ENCODE assay signal across 10 cellular contexts in genomic region chr1:208177656-208178055, GRCh38.
DNase-seq lines count a peak whose midpoint lies in the region; ATAC-seq, FAIRE-seq and TF ChIP-seq lines count a peak whose summit lies in the region.
"Had no signal": no experiment of that assay in that cellular context is flagged by ENCODE, and none has a peak within 500 bp of the region (broad histone marks: within the 10 kb centered on the region; RNA-seq: fewer than 3 reads in every experiment).

No MANE protein-coding gene starts in this region.

- in situ Hi-C loops in HepG2 (cut with HindIII; ENCODE audit: extremely low pct_ligation_motif_present, low pct_unique_long_range_greater_than_20kb) = no loop called here

- 0% methylated on average over 3 of the region's 3 CpGs for WGBS in HepG2 (ENCODE audit: low lambda C conversion rate)

- TF ChIP-seq RAD21 in HepG2 (CRISPR knock-in tag; IDR thresholded peaks at IDR 0.05) = no peak

- H3K79me2 ChIP-seq in HepG2 (ENCODE audit: insufficient read depth, low read length) = no peaks in the 10 kb centered on the region

- intact Hi-C loops in HepG2 (cut with micrococcal nuclease; ENCODE audit: unreplicated experiment) = no loop called here

- no peak for TF ChIP-seq POLR2A in HepG2 (IDR thresholded peaks at IDR 0.05; ENCODE audit: insufficient read depth in 1 of 2, low read depth in 2 of 2, low read length in 2 of 2)

- peak; percentile 81 for DNase-seq in NCI-H510A (lab: John Stamatoyannopoulos, UW)
- DNase-seq in HepG2 (ENCODE audit: low spot score) = no peak
- no peak for DNase-seq in stimulated activated CD4-positive, alpha-beta T cell treated with anti-CD3 and anti-CD28 coated beads, Interleukin-4, amount 100 ng/mL, for 4 hours
- DNase-seq in activated T-cell treated with anti-CD3 and anti-CD28 coated beads for 4 hours = no peak
- no peak for DNase-seq in MV-4-11 (lab: John Stamatoyannopoulos, UW)
- no peak for DNase-seq in effector memory CD4-positive, alpha-beta T cell
- DNase-seq: activated T-cell treated with anti-CD3 and anti-CD28 coated beads, Interleukin-2, amount 50 U/mL, for 24 hours; Right ventricle myocardium superior had no signal

- H3K4me1 ChIP-seq in HepG2 (ENCODE audit: insufficient read depth, low read length) = peaks cover 100% of the 10 kb centered on the region
- H3K4me1 ChIP-seq in effector memory CD4-positive, alpha-beta T cell (ENCODE audit: control insufficient read depth, insufficient read depth, low read length, poor library complexity, severe bottlenecking) = no peaks in the 10 kb centered on the region

- H3K36me3 ChIP-seq in HepG2 (replicated peaks in 1 of 2; ENCODE audit: control insufficient read depth in 1 of 2, insufficient read depth in 2 of 2, low read length in 2 of 2) = no peaks in the 10 kb centered on the region
- H3K36me3 ChIP-seq in effector memory CD4-positive, alpha-beta T cell (ENCODE audit: control insufficient read depth, insufficient read depth, low read length) = no peaks in the 10 kb centered on the region

- no peak overlapping the region for H3K9ac ChIP-seq in HepG2 (ENCODE audit: insufficient read depth, low read depth, low read length)

- H3K27me3 ChIP-seq in HepG2 (ENCODE audit: control insufficient read depth in 1 of 2, insufficient read depth in 2 of 2, low read length in 2 of 2) = no peaks in the 10 kb centered on the region
- H3K27me3 ChIP-seq in effector memory CD4-positive, alpha-beta T cell (replicated peaks; ENCODE audit: control insufficient read depth, insufficient read depth, low read length, poor library complexity, severe bottlenecking) = no peaks in the 10 kb centered on the region

- TF ChIP-seq EP300 in HepG2 (IDR thresholded peaks at IDR 0.05; ENCODE audit: low read depth in 2 of 2, low read length in 2 of 2) = no peak
- no peak for TF ChIP-seq EP300 in HepG2 (CRISPR knock-in tag; IDR thresholded peaks at IDR 0.05; ENCODE audit: borderline replicate concordance)

- H3K4me3 ChIP-seq in HepG2 (replicated peaks in 1 of 3; ENCODE audit: insufficient read depth in 1 of 3, low read depth in 2 of 3, low read length in 3 of 3) = peak overlapping the region in 1 of 3 experiments; percentile 29; a peak in 1 of 6 replicates
- no peak overlapping the region for H3K4me3 ChIP-seq in effector memory CD4-positive, alpha-beta T cell (ENCODE audit: insufficient read depth, low read depth, low read length, poor library complexity, severe bottlenecking)

- FAIRE-seq in HepG2 (lab: Jason Lieb, UNC) = no peak

- H3K4me2 ChIP-seq in HepG2 (ENCODE audit: low read depth, low read length) = peak overlapping the region; percentile 30

- H2AFZ ChIP-seq in HepG2 (ENCODE audit: low read length) = no peak overlapping the region

- POLR2A ChIA-PET in HepG2 (lab: Yijun Ruan, JAX) = interaction anchor here (0.5 to 1.9 kb wide), 6 partner anchors 19 to 62 kb away, joined by 3 to 8 read pairs (median 4); no protein-coding TSS in a partner anchor

- ATAC-seq in GM18520 (IDR thresholded peaks at IDR 0.05; ENCODE audit: unreplicated experiment) (peak; percentile 87), HG02798 (IDR thresholded peaks at IDR 0.05; ENCODE audit: poor library complexity, unreplicated experiment) (peak; percentile 77), HepG2 (peak; percentile 39)

- peak overlapping the region; percentile 28 for H3K27ac ChIP-seq in HepG2 (ENCODE audit: extremely low read length, insufficient read depth, low read length)
- H3K27ac ChIP-seq in effector memory CD4-positive, alpha-beta T cell (ENCODE audit: insufficient read depth, low read length, poor library complexity, severe bottlenecking) = no peak overlapping the region

- no peaks in the 10 kb centered on the region for H4K20me1 ChIP-seq in HepG2 (ENCODE audit: insufficient read depth, low read length)

- TF ChIP-seq CTCF in HepG2 (CRISPR knock-in tag; IDR thresholded peaks at IDR 0.05) = no peak

- no TSS peak for BruUV-seq in HepG2 (replicated peaks; lab: Mats Ljungman, UMichigan)

- CTCF ChIA-PET in HepG2 (lab: Yijun Ruan, JAX; ENCODE audit: low intra/inter-chr PET ratio, low total read pairs) = no interaction called here

- no peaks in the 10 kb centered on the region for H3K9me3 ChIP-seq in HepG2 (ENCODE audit: low read length)
- H3K9me3 ChIP-seq in effector memory CD4-positive, alpha-beta T cell (ENCODE audit: control insufficient read depth, low read length) = no peaks in the 10 kb centered on the region

TF ChIP-seq in HepG2, 621 proteins besides CTCF, POLR2A, EP300 and RAD21 (continues in another document):
- TF ChIP-seq SP1 (IDR thresholded peaks at IDR 0.05) = no peak
- no peak for TF ChIP-seq SP1 (CRISPR knock-in tag; IDR thresholded peaks at IDR 0.05)
- TF ChIP-seq ZSCAN29 (CRISPR knock-in tag; conservative IDR thresholded peaks at IDR 0.05) = 0 out of 2 replicates have a peak, but pooled peaks have one; percentile 21
- no peak for TF ChIP-seq ATF3 (CRISPR knock-in tag; IDR thresholded peaks at IDR 0.05)
- TF ChIP-seq TAF15 (IDR thresholded peaks at IDR 0.05; ENCODE audit: low read depth, low read length, poor library complexity, severe bottlenecking) = no peak
- no peak for TF ChIP-seq PRPF4 (IDR thresholded peaks at IDR 0.05; ENCODE audit: low read depth, low read length, poor library complexity, severe bottlenecking)
- no peak for TF ChIP-seq CBX5 (CRISPR knock-in tag; IDR thresholded peaks at IDR 0.05; ENCODE audit: borderline replicate concordance)
- no peak for TF ChIP-seq TEAD2 (CRISPR knock-in tag; IDR thresholded peaks at IDR 0.05)
- TF ChIP-seq HMGXB4 (CRISPR knock-in tag; IDR thresholded peaks at IDR 0.05; ENCODE audit: borderline replicate concordance in 1 of 2, low read depth in 1 of 2) = 0 out of 4 replicates have a peak, but pooled peaks of 1 of the 2 experiments have one; percentile 44
- 0 out of 2 replicates have a peak, but pooled peaks have one; percentile 12 for TF ChIP-seq ZNF512B (CRISPR knock-in tag; IDR thresholded peaks at IDR 0.05; ENCODE audit: borderline replicate concordance)
- no peak for TF ChIP-seq ZNF263 (CRISPR knock-in tag; IDR thresholded peaks at IDR 0.05)
- no peak for TF ChIP-seq ZNF431 (CRISPR knock-in tag; IDR thresholded peaks at IDR 0.05; ENCODE audit: borderline replicate concordance, low read depth)
- TF ChIP-seq ZSCAN9 (CRISPR knock-in tag; IDR thresholded peaks at IDR 0.05; ENCODE audit: borderline replicate concordance) = no peak
- TF ChIP-seq ZSCAN30 (CRISPR knock-in tag; IDR thresholded peaks at IDR 0.05) = no peak
- no peak for TF ChIP-seq CC2D1A (CRISPR knock-in tag; IDR thresholded peaks at IDR 0.05)
- TF ChIP-seq ZBTB7A (CRISPR knock-in tag; IDR thresholded peaks at IDR 0.05) = peak; percentile 38; the same call in 1 of the 2 replicates
- no peak for TF ChIP-seq HNRNPL (IDR thresholded peaks at IDR 0.05; ENCODE audit: low read depth, low read length)
- TF ChIP-seq MTA3 (CRISPR knock-in tag; IDR thresholded peaks at IDR 0.05) = no peak
